In genomic region chr3:24494616-24495333, GRCh38 we compare ENCODE assay signal across 8 cellular contexts. TPM values are rescaled to one million over a fixed set of nuclear protein-coding genes. Genes with fewer than 3 reads are reported as not detected.
DNase-seq lines count a peak whose midpoint lies in the region; ATAC-seq and TF ChIP-seq lines count a peak whose summit lies in the region.

TSS of gene THRB (minus strand) at chr3:24494850.

- H3K27ac ChIP-seq in skin epidermis, result peak within 1 kb of the TSS; percentile 77 to 97 (median 92)

- H3K27ac Mint-ChIP-seq in CD14-positive monocyte (peak within 1 kb of the TSS in 3 of 7 donors; percentile 33 to 76 (median 69)), chondrocyte (ENCODE audit: unreplicated experiment) (peak within 1 kb of the TSS; percentile 80)

- intact Hi-C loops in CD14-positive monocyte (cut with micrococcal nuclease), result no loop called here

- H3K4me3 Mint-ChIP-seq in CD14-positive monocyte (peak within 1 kb of the TSS; percentile 91 to 97), chondrocyte (ENCODE audit: unreplicated experiment) (peak within 1 kb of the TSS; percentile 96)

- no peaks in the 10 kb centered on the region for H3K36me3 ChIP-seq in kidney epithelial cell (ENCODE audit: control insufficient read depth, insufficient read depth, low read length)

- H3K27me3 ChIP-seq in kidney epithelial cell (ENCODE audit: control insufficient read depth, insufficient read depth, low read length), result no peaks in the 10 kb centered on the region

- H3K36me3 Mint-ChIP-seq in CD14-positive monocyte (peaks cover 3 to 5% of the 10 kb centered on the region in 2 donors), chondrocyte (ENCODE audit: low read depth) (no peaks in the 10 kb centered on the region)

- H3K4me3 ChIP-seq in kidney epithelial cell (ENCODE audit: low read depth, low read length), result peak within 1 kb of the TSS; percentile 63
- H3K4me3 ChIP-seq in skin epidermis, result peak within 1 kb of the TSS; percentile 40 to 78 (median 68)

- peaks cover 0 to 20% (median 5%) of the 10 kb centered on the region in 7 donors for H3K9me3 Mint-ChIP-seq in CD14-positive monocyte
- H3K9me3 Mint-ChIP-seq in chondrocyte (ENCODE audit: low read depth), result no peaks in the 10 kb centered on the region

- no peak for DNase-seq in CD14-positive monocyte (ENCODE audit: low spot score)
- DNase-seq in NCI-H510A treated with DMSO at 0.1 percent for 48 hours (lab: John Stamatoyannopoulos, UW), result peak; percentile 16
- peak; percentile 87 for DNase-seq in chondrocyte (ENCODE audit: low spot score)
- DNase-seq in kidney epithelial cell (ENCODE audit: low read depth), result no peak
- DNase-seq in NCI-H1436 (lab: John Stamatoyannopoulos, UW), result no peak

- peaks cover 23% of the 10 kb centered on the region for H3K4me1 Mint-ChIP-seq in CD14-positive monocyte
- H3K4me1 Mint-ChIP-seq in chondrocyte (ENCODE audit: low read depth), result peaks cover 19% of the 10 kb centered on the region

- peak; percentile 22 for TF ChIP-seq CTCF in CD14-positive monocyte (IDR thresholded peaks at IDR 0.05)
- TF ChIP-seq CTCF in chondrocyte (IDR thresholded peaks at IDR 0.05), result peak; percentile 72
- no peak for TF ChIP-seq CTCF in kidney epithelial cell (IDR thresholded peaks at IDR 0.05; ENCODE audit: insufficient read depth, low read length, poor library complexity, severe bottlenecking)

- peaks cover 55 to 80% (median 72%) of the 10 kb centered on the region in 3 donors for H3K27me3 Mint-ChIP-seq in CD14-positive monocyte (ENCODE audit: low read depth in 3 of 3)
- H3K27me3 Mint-ChIP-seq in chondrocyte (ENCODE audit: low read depth), result peaks cover 11% of the 10 kb centered on the region

- ATAC-seq in GM21381 (IDR thresholded peaks at IDR 0.05; ENCODE audit: unreplicated experiment), result peak; percentile 56
- no peak for ATAC-seq in GM18858 (IDR thresholded peaks at IDR 0.05; ENCODE audit: unreplicated experiment)

RNA-seq across cellular contexts. Expression of gene THRB, which starts in this region (rescaled TPM):
- not detected for polyA plus RNA-seq in CD14-positive monocyte
- 3.1 to 3.8 TPM (median 3.5 TPM) in 3 replicates for total RNA-seq in chondrocyte
- 2.0 and 3.1 TPM in 2 replicates for total RNA-seq in kidney epithelial cell

Comparison
In these comparisons a context has a peak if more than half of its experiments do, and no peak if none do; other contexts are left out.
1. DNase-seq: peak in NCI-H510A treated with DMSO at 0.1 percent for 48 hours (single experiment) and chondrocyte (single experiment); none in CD14-positive monocyte (single experiment), kidney epithelial cell (single experiment) and NCI-H1436 (single experiment).